In genomic region chr15:92900712-92901052, GRCh38 we compare ENCODE assay signal across 8 cellular contexts. TPM values are rescaled to one million over a fixed set of nuclear protein-coding genes. Genes with fewer than 3 reads are reported as not detected.
DNase-seq lines count a peak whose midpoint lies in the region; ATAC-seq and TF ChIP-seq lines count a peak whose summit lies in the region.

No MANE protein-coding gene starts in this region.

- no peaks in the 10 kb centered on the region for H3K9me3 Mint-ChIP-seq in activated CD8-positive, alpha-beta memory T cell treated with anti-CD3 and anti-CD28 coated beads, Interleukin-2, amount 10 ng/mL, durations not matched to agents 7 days and 5 days (ENCODE audit: low read depth)
- H3K9me3 Mint-ChIP-seq in activated naive CD8-positive, alpha-beta T cell treated with anti-CD3 and anti-CD28 coated beads, Interleukin-2, amount 50 U/mL, for 24 hours, result peaks cover 18% of the 10 kb centered on the region

- ATAC-seq in activated CD8-positive, alpha-beta memory T cell treated with anti-CD3 and anti-CD28 coated beads, Interleukin-2, amount 10 ng/mL, durations not matched to agents 7 days and 5 days, result no peak
- ATAC-seq in activated naive CD8-positive, alpha-beta T cell treated with anti-CD3 and anti-CD28 coated beads, Interleukin-2, amount 50 U/mL, for 24 hours, result no peak
- ATAC-seq in thoracic aorta (ENCODE audit: insufficient number of reproducible peaks, low FRiP score, low read depth), result no peak

- H3K36me3 Mint-ChIP-seq in activated CD8-positive, alpha-beta memory T cell treated with anti-CD3 and anti-CD28 coated beads, Interleukin-2, amount 10 ng/mL, durations not matched to agents 7 days and 5 days, result peaks cover 70% of the 10 kb centered on the region
- peaks cover 73% of the 10 kb centered on the region for H3K36me3 Mint-ChIP-seq in activated naive CD8-positive, alpha-beta T cell treated with anti-CD3 and anti-CD28 coated beads, Interleukin-2, amount 50 U/mL, for 24 hours (ENCODE audit: low read depth)

- peaks cover 26 to 65% of the 10 kb centered on the region in 2 donors for H3K4me1 ChIP-seq in thoracic aorta (ENCODE audit: control insufficient read depth in 1 of 2, low read depth in 2 of 2)

- H3K36me3 ChIP-seq in thoracic aorta, result peaks cover 8% of the 10 kb centered on the region

- peak overlapping the region; percentile 100 for H3K27ac Mint-ChIP-seq in activated CD8-positive, alpha-beta memory T cell treated with anti-CD3 and anti-CD28 coated beads, Interleukin-2, amount 10 ng/mL, durations not matched to agents 7 days and 5 days
- H3K27ac Mint-ChIP-seq in activated naive CD8-positive, alpha-beta T cell treated with anti-CD3 and anti-CD28 coated beads, Interleukin-2, amount 50 U/mL, for 24 hours, result peak overlapping the region; percentile 98

- no peaks in the 10 kb centered on the region for H3K27me3 ChIP-seq in thoracic aorta (replicated peaks; ENCODE audit: insufficient read depth)

- CTCF ChIA-PET in activated CD8-positive, alpha-beta memory T cell treated with anti-CD3 and anti-CD28 coated beads, Interleukin-2, amount 10 ng/mL, durations not matched to agents 7 days and 5 days (lab: Charles Lee), result interaction anchor here (0.7 to 6.6 kb wide), 11 partner anchors 8 to 104 kb away, joined by 3 to 65 read pairs (median 7); no protein-coding TSS in a partner anchor

- peak overlapping the region; percentile 81 for H3K4me3 ChIP-seq in thoracic aorta

- H3K9me3 ChIP-seq in thoracic aorta, result no peaks in the 10 kb centered on the region

- no peaks in the 10 kb centered on the region for H3K27me3 Mint-ChIP-seq in activated CD8-positive, alpha-beta memory T cell treated with anti-CD3 and anti-CD28 coated beads, Interleukin-2, amount 10 ng/mL, durations not matched to agents 7 days and 5 days
- no peaks in the 10 kb centered on the region for H3K27me3 Mint-ChIP-seq in activated naive CD8-positive, alpha-beta T cell treated with anti-CD3 and anti-CD28 coated beads, Interleukin-2, amount 50 U/mL, for 24 hours

- TF ChIP-seq CTCF in thoracic aorta (IDR thresholded peaks at IDR 0.05), result no peak

- DNase-seq in activated CD8-positive, alpha-beta memory T cell treated with anti-CD3 and anti-CD28 coated beads, Interleukin-2, amount 10 ng/mL, durations not matched to agents 7 days and 5 days, result no peak
- DNase-seq in activated CD8-positive, alpha-beta memory T cell treated with anti-CD3 and anti-CD28 coated beads, Interleukin-2, amount 50 U/mL, for 48 hours, result no peak
- DNase-seq in activated naive CD8-positive, alpha-beta T cell treated with anti-CD3 and anti-CD28 coated beads, Interleukin-2, amount 50 U/mL, for 24 hours, result no peak
- DNase-seq in kidney glomerular epithelial cell (lab: John Stamatoyannopoulos, UW) (peak; percentile 66), thoracic aorta (ENCODE audit: low spot score) (no peak), HuH-7.5 (ENCODE audit: low spot score) (no peak), Ammon's horn (ENCODE audit: low spot score) (no peak), NCI-H1048 (lab: John Stamatoyannopoulos, UW) (no peak)

- H3K4me3 Mint-ChIP-seq in activated CD8-positive, alpha-beta memory T cell treated with anti-CD3 and anti-CD28 coated beads, Interleukin-2, amount 10 ng/mL, durations not matched to agents 7 days and 5 days, result peak overlapping the region; percentile 79
- H3K4me3 Mint-ChIP-seq in activated naive CD8-positive, alpha-beta T cell treated with anti-CD3 and anti-CD28 coated beads, Interleukin-2, amount 50 U/mL, for 24 hours, result peak overlapping the region; percentile 90

- peak overlapping the region; percentile 98 for H3K27ac ChIP-seq in thoracic aorta

- peaks cover 43% of the 10 kb centered on the region for H3K4me1 Mint-ChIP-seq in activated CD8-positive, alpha-beta memory T cell treated with anti-CD3 and anti-CD28 coated beads, Interleukin-2, amount 10 ng/mL, durations not matched to agents 7 days and 5 days
- peaks cover 60% of the 10 kb centered on the region for H3K4me1 Mint-ChIP-seq in activated naive CD8-positive, alpha-beta T cell treated with anti-CD3 and anti-CD28 coated beads, Interleukin-2, amount 50 U/mL, for 24 hours

RNA-seq across cellular contexts. Expression of gene CHD2, which starts 0.6 kb away (rescaled TPM):
- total RNA-seq in activated CD8-positive, alpha-beta memory T cell treated with anti-CD3 and anti-CD28 coated beads, Interleukin-2, amount 10 ng/mL, durations not matched to agents 7 days and 5 days, result 100 to 1,000 TPM; 121 to 151 TPM
- total RNA-seq in thoracic aorta, result 100 to 1,000 TPM; 143 to 148 TPM
